ENCODE assay signal across 18 cellular contexts in genomic region chr2:100881629-100882028, GRCh38.
"Had no signal": no experiment of that assay in that cellular context is flagged by ENCODE, and none has a peak within 500 bp of the region (broad histone marks: within the 10 kb centered on the region; RNA-seq: fewer than 3 reads in every experiment).

No MANE protein-coding gene starts in this region.

- H3K4me3 ChIP-seq: esophagus squamous epithelium, heart right ventricle, sigmoid colon, spleen had no signal

- ATAC-seq: activated CD8-positive, alpha-beta T cell treated with anti-CD3 and anti-CD28 coated beads, Interleukin-2, amount 10 ng/mL, durations not matched to agents 7 days and 5 days; activated T-cell treated with anti-CD3 and anti-CD28 coated beads, Interleukin-2, amount 50 U/mL, for 4 hours; heart right ventricle; naive thymus-derived CD8-positive, alpha-beta T cell; stimulated activated memory B cell treated with anti-CD40 and anti-IgM and Interleukin-4, amounts not matched to agents 10 μg/mL and 1 μg/mL and 100 μg/mL, for 72 hours had no signal

- H3K36me3 ChIP-seq: esophagus squamous epithelium, heart right ventricle, sigmoid colon, spleen had no signal

- DNase-seq: activated CD4-positive, alpha-beta T cell treated with anti-CD3 and anti-CD28 coated beads, Interleukin-2, amount 10 ng/mL, durations not matched to agents 24 days and 14 days; activated CD8-positive, alpha-beta T cell treated with anti-CD3 and anti-CD28 coated beads, Interleukin-2, amount 10 ng/mL, durations not matched to agents 7 days and 5 days; activated naive CD4-positive, alpha-beta T cell treated with anti-CD3 and anti-CD28 coated beads, Interleukin-2, amount 50 U/mL, for 16 hours; activated T-cell treated with anti-CD3 and anti-CD28 coated beads, Interleukin-2, amount 50 U/mL, for 4 hours; cerebellar nuclear complex; effector CD4-positive, alpha-beta T cell; esophagus squamous epithelium; heart right ventricle; immature natural killer cell; kidney glomerular epithelial cell; naive thymus-derived CD8-positive, alpha-beta T cell; nucleus accumbens; sigmoid colon; spleen; stimulated activated CD4-positive, alpha-beta T cell treated with anti-CD3 and anti-CD28 coated beads, Interleukin-4, amount 100 ng/mL, for 4 hours; T-helper 1 cell; T1000 had no signal

- H3K27me3 ChIP-seq: esophagus squamous epithelium, heart right ventricle, sigmoid colon had no signal

- H3K9me3 ChIP-seq: esophagus squamous epithelium, heart right ventricle, sigmoid colon, spleen had no signal

- H3K27ac ChIP-seq: heart right ventricle, sigmoid colon, spleen had no signal
